ENCODE assay signal across 2 cellular contexts in the genomic region with DNA sequence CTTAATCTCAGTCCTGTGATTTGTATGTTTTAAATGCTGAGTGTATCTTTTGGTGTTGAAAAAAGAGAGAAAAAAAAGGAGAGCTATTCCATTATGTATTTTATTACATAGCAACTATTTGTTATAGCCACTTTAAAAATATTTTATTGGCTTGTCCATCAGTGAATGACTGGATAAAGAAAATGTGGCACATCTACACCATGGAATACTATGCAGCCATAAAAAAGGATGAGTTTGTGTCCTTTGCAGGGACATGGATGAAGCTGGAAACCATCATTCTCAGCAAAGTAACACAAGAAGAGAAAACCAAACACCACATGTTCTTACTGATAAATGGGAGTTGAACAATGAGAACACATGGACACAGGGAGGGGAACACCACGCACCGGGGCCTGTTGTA. TPM values are rescaled to one million over a fixed set of nuclear protein-coding genes. Genes with fewer than 3 reads are reported as not detected.
"Had no signal": no experiment of that assay in that cellular context is flagged by ENCODE, and none has a peak within 500 bp of the region (broad histone marks: within the 10 kb centered on the region; RNA-seq: fewer than 3 reads in every experiment).

No MANE protein-coding gene starts in this region.

RNA-seq across cellular contexts. Expression of a gene that starts 3.2 kb away (rescaled TPM):
- total RNA-seq: G401, GM12878 had no signal
